Comparison of ENCODE assay signal across 1 cellular context in genomic region chr4:4390046-4390445, GRCh38.
TF ChIP-seq lines count a peak whose summit lies in the region.

No MANE protein-coding gene starts in this region.

TF ChIP-seq in neural cell, 6 proteins besides CTCF, POLR2A, EP300 and RAD21 (continued from another document):
- no peak for TF ChIP-seq MXI1 (conservative IDR thresholded peaks at IDR 0.05; ENCODE audit: poor library complexity, severe bottlenecking)
